ENCODE assay signal across 1 cellular context in genomic region chr4:52106701-52107100, GRCh38.
TF ChIP-seq lines count a peak whose summit lies in the region.

No MANE protein-coding gene starts in this region.

TF ChIP-seq in GM23338, 12 proteins besides CTCF, POLR2A, EP300 and RAD21 (continued from another document):
- TF ChIP-seq REST (IDR thresholded peaks at IDR 0.05; ENCODE audit: unreplicated experiment) (no peak), EZH2 (IDR thresholded peaks at IDR 0.05; ENCODE audit: low read depth, unreplicated experiment) (no peak), CREB1 (CRISPR knock-in tag; IDR thresholded peaks at IDR 0.05; ENCODE audit: low read depth) (no peak), ZNF462 (CRISPR knock-in tag; IDR thresholded peaks at IDR 0.05) (no peak), JUNB (IDR thresholded peaks at IDR 0.05; ENCODE audit: unreplicated experiment) (no peak), ZNF331 (CRISPR knock-in tag; IDR thresholded peaks at IDR 0.05; ENCODE audit: low read depth) (no peak)
TF ChIP-seq in GM23338: peak in this region for 0.
